ENCODE assay signal across 9 cellular contexts in genomic region chr16:31113420-31114124, GRCh38. TPM values are rescaled to one million over a fixed set of nuclear protein-coding genes. Genes with fewer than 3 reads are reported as not detected.
DNase-seq lines count a peak whose midpoint lies in the region; ATAC-seq, FAIRE-seq and TF ChIP-seq lines count a peak whose summit lies in the region.
"Had no signal": no experiment of that assay in that cellular context is flagged by ENCODE, and none has a peak within 500 bp of the region (broad histone marks: within the 10 kb centered on the region; RNA-seq: fewer than 3 reads in every experiment).

No MANE protein-coding gene starts in this region.

- WGBS in pancreas, 2 donors = 42 to 46% methylated on average over 2 of the region's 2 CpGs

- TF ChIP-seq CTCF in dorsolateral prefrontal cortex (IDR thresholded peaks at IDR 0.05 in 54 of 56, conservative IDR thresholded peaks at IDR 0.05 in 2 of 56; ENCODE audit: low read depth in 1 of 56, partially characterized antibody in 56 of 56) = no peak
- TF ChIP-seq CTCF in pancreas (IDR thresholded peaks at IDR 0.05) = no peak
- TF ChIP-seq CTCF in brain microvascular endothelial cell (IDR thresholded peaks at IDR 0.05; ENCODE audit: low read depth, low read length, missing control alignments) = no peak

- peak in 2 of 4 donors; percentile 1 to 2 for ATAC-seq in pancreas
- ATAC-seq: T-helper 17 cell had no signal

- TF ChIP-seq POLR2A in erythroblast (IDR thresholded peaks at IDR 0.05; ENCODE audit: low read length) = no peak

- no peak for FAIRE-seq in pancreas (lab: Jason Lieb, UNC)

- H3K9me3 ChIP-seq in pancreas = no peaks in the 10 kb centered on the region

- peak; percentile 53 for DNase-seq in GDM1 (lab: John Stamatoyannopoulos, UW)
- DNase-seq in NOMO-1 (lab: John Stamatoyannopoulos, UW; ENCODE audit: unreplicated experiment in 2 of 2) = peak; percentile 24 to 62
- no peak for DNase-seq in dorsolateral prefrontal cortex
- peak in 1 of 6 donors; percentile 50 for DNase-seq in pancreas
- no peak for DNase-seq in NCI-H2196 (lab: John Stamatoyannopoulos, UW; ENCODE audit: unreplicated experiment)
- no peak for DNase-seq in stimulated activated CD4-positive, alpha-beta T cell treated with anti-CD3 and anti-CD28 coated beads, Interleukin-15, amount 100 ng/mL, for 24 hours
- no peak for DNase-seq in erythroblast (lab: John Stamatoyannopoulos, UW)
- no peak for DNase-seq in brain microvascular endothelial cell
- DNase-seq: T-helper 17 cell had no signal

- H3K27me3 ChIP-seq in dorsolateral prefrontal cortex = no peaks in the 10 kb centered on the region
- H3K27me3 ChIP-seq in pancreas = no peaks in the 10 kb centered on the region
- H3K27me3 ChIP-seq in brain microvascular endothelial cell (replicated peaks) = no peaks in the 10 kb centered on the region

- H3K4me3 ChIP-seq in dorsolateral prefrontal cortex (no peak overlapping the region), pancreas (peak overlapping the region in 1 of 4 donors; percentile 2), brain microvascular endothelial cell (ENCODE audit: low read depth, low read length) (no peak overlapping the region)

- peaks cover 14 to 33% (median 28%) of the 10 kb centered on the region in 3 donors for H3K4me1 ChIP-seq in pancreas

- H3K27ac ChIP-seq in dorsolateral prefrontal cortex (peak overlapping the region in 46 of 59 donors; percentile 0 to 82 (median 59)), pancreas (peak overlapping the region; percentile 45 to 71 (median 58)), brain microvascular endothelial cell (no peak overlapping the region)

- intact Hi-C loops in dorsolateral prefrontal cortex (cut with DNase I) (loop anchor here (5.0 to 10.0 kb wide), 3 partner anchors 69 to 341 kb away; partner anchors contain the start of genes ARMC5 (in 1 of the 2), FUS (in 1 of the 2) and SETD1A (in 1 of the 2)), pancreas (cut with DNase I) (no loop called here)

- H3K36me3 ChIP-seq in pancreas (peaks cover 0 to 31% (median 0%) of the 10 kb centered on the region in 3 donors), brain microvascular endothelial cell (replicated peaks) (peaks cover 31% of the 10 kb centered on the region)

- in situ Hi-C loops in brain microvascular endothelial cell (cut with HindIII; ENCODE audit: low pct_ligation_motif_present, low sequenced_read_pairs) = no loop called here

RNA-seq across cellular contexts. Expression of gene KAT8, which starts 3.9 kb away (rescaled TPM):
- total RNA-seq in dorsolateral prefrontal cortex (10 to 100 TPM; 58.1 to 99.4 (median 78.1) TPM), pancreas (10 to 100 TPM; 31.5 to 40.7 (median 37.6) TPM)
- 10 to 100 TPM; 56.0 to 71.7 TPM for polyA plus RNA-seq in pancreas

RNA-seq across cellular contexts. Expression of gene BCKDK, which starts 5.4 kb away (rescaled TPM):
- 10 to 100 TPM; 27.7 to 57.4 (median 35.6) TPM for total RNA-seq in dorsolateral prefrontal cortex
- 10 to 100 TPM; 25.7 to 64.2 (median 37.0) TPM for total RNA-seq in pancreas
- polyA plus RNA-seq in pancreas = 10 to 100 TPM; 27.4 to 30.7 TPM

RNA-seq across cellular contexts. Expression of gene VKORC1, which starts 19.0 kb away (rescaled TPM):
- total RNA-seq in dorsolateral prefrontal cortex (10 to 100 TPM; 23.4 to 53.8 (median 37.0) TPM), pancreas (10 to 100 TPM; 37.7 to 54.3 (median 49.7) TPM)
- polyA plus RNA-seq in pancreas = 10 to 100 TPM; 50.2 to 90.9 TPM

RNA-seq across cellular contexts. Expression of gene PRSS8, which starts 22.0 kb away (rescaled TPM):
- total RNA-seq in dorsolateral prefrontal cortex (1 to 10 TPM in 3 of 120 experiments, under 1 TPM in 34, not detected in 83; 0.29 to 1.6 (median 0.47) TPM), pancreas (10 to 100 TPM; 32.5 to 89.3 (median 53.8) TPM)
- 10 to 100 TPM; 69.8 to 70.6 TPM for polyA plus RNA-seq in pancreas
- total RNA-seq: T-helper 17 cell had no signal

RNA-seq across cellular contexts. Expression of gene PRSS53, which starts 24.8 kb away (rescaled TPM):
- total RNA-seq in dorsolateral prefrontal cortex (10 to 100 TPM in 4 of 120 experiments, 1 to 10 TPM in 116; 2.2 to 12.6 (median 5.5) TPM), pancreas (1 to 10 TPM in 5 of 6 donors, under 1 TPM in 1; 0.52 to 2.1 (median 1.3) TPM)
- 1 to 10 TPM; 5.3 to 8.2 TPM for polyA plus RNA-seq in pancreas

Comparison
In these comparisons a context has a peak if more than half of its experiments do, and no peak if none do; other contexts are left out.
1. DNase-seq: peak in GDM1 (single experiment) and NOMO-1 (2 of 2); none in dorsolateral prefrontal cortex (0 of 10), NCI-H2196 (single experiment), stimulated activated CD4-positive, alpha-beta T cell treated with anti-CD3 and anti-CD28 coated beads, Interleukin-15, amount 100 ng/mL, for 24 hours (single experiment), erythroblast (0 of 2) and brain microvascular endothelial cell (single experiment).
2. intact Hi-C loops: an anchor here in dorsolateral prefrontal cortex (5.0 to 10.0 kb wide); none called in pancreas.